Comparison of ENCODE assay signal across 26 cellular contexts in the genomic region with DNA sequence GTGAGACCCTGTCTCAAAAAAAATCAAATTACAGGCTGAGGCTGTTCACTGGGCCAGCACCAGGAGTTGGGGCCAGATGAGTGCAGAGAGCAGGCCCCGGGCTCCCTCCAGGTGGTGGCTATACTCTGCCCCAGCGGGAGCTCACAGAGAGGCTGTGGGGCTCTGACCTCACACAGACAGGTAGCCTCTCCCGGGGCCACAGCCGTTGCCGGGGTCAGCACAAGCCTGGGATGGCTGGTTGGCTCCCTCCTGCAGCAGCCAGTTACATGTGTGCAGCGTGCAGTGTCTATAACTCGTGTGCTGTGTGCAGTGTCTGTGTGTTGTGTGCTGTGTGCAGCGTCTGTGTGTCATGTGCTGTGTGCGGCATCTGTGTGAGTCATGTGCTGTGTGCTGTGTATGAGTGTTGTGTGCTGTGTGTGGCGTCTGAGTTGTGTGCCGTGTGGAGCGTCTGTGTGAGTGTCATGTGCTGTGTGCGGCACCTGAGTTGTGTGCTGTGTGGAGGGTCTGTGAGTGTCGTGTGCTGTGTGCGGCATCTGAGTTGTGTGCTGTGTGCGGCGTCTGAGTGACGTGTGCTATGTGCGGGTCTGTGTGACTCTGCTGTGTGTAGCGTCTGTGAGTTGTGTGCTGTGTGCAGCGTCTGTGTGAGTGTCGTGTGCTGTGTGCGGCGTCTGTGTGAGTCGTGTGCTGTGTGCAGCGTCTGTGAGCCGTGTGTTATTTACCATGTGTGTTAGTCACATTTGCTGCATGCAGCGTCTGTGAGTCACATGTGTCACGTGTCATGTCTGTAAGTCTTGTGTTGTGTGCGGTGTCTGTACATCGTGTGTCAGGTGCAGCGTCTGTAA. TPM values are rescaled to one million over a fixed set of nuclear protein-coding genes. Genes with fewer than 3 reads are reported as not detected.
DNase-seq lines count a peak whose midpoint lies in the region; ATAC-seq, FAIRE-seq and TF ChIP-seq lines count a peak whose summit lies in the region.
"Had no signal": no experiment of that assay in that cellular context is flagged by ENCODE, and none has a peak within 500 bp of the region (broad histone marks: within the 10 kb centered on the region; RNA-seq: fewer than 3 reads in every experiment).

No MANE protein-coding gene starts in this region.

- H3K9ac ChIP-seq in HepG2 (ENCODE audit: insufficient read depth, low read depth, low read length) = no peak overlapping the region
- H3K9ac ChIP-seq: GM23248 had no signal

- TF ChIP-seq EP300 in HepG2 (IDR thresholded peaks at IDR 0.05; ENCODE audit: low read depth in 2 of 2, low read length in 2 of 2) (no peak), HepG2 (CRISPR knock-in tag; IDR thresholded peaks at IDR 0.05; ENCODE audit: borderline replicate concordance) (no peak)

- peaks cover 5% of the 10 kb centered on the region for H3K36me3 Mint-ChIP-seq in T-helper 17 cell (ENCODE audit: low read depth)
- peaks cover 15% of the 10 kb centered on the region for H3K36me3 Mint-ChIP-seq in memory B cell

- POLR2A ChIA-PET in HepG2 (lab: Yijun Ruan, JAX) = no interaction called here

- BruUV-seq in HepG2 (replicated peaks; lab: Mats Ljungman, UMichigan) = no TSS peak

- H3K9me3 ChIP-seq in HepG2 (ENCODE audit: low read length) (no peaks in the 10 kb centered on the region), right lobe of liver (no peaks in the 10 kb centered on the region), T-helper 17 cell (ENCODE audit: control insufficient read depth, low read length, poor library complexity, severe bottlenecking) (no peaks in the 10 kb centered on the region), thyroid gland (no peaks in the 10 kb centered on the region)
- H3K9me3 ChIP-seq: heart left ventricle, prostate gland, testis had no signal

- H3K27ac Mint-ChIP-seq in T-helper 17 cell (peak overlapping the region; percentile 62), memory B cell (peak overlapping the region; percentile 7)
- H3K27ac Mint-ChIP-seq: activated CD4-positive, alpha-beta T cell treated with anti-CD3 and anti-CD28 coated beads, Interleukin-2, amount 10 ng/mL, durations not matched to agents 7 days and 5 days; nephron had no signal

- H3K27me3 Mint-ChIP-seq in T-helper 17 cell = no peaks in the 10 kb centered on the region
- H3K27me3 Mint-ChIP-seq in memory B cell = no peaks in the 10 kb centered on the region
- H3K27me3 Mint-ChIP-seq: activated CD4-positive, alpha-beta T cell treated with anti-CD3 and anti-CD28 coated beads, Interleukin-2, amount 10 ng/mL, durations not matched to agents 7 days and 5 days had no signal

- H3K27ac ChIP-seq in HepG2 (ENCODE audit: extremely low read length, insufficient read depth, low read length) = no peak overlapping the region
- H3K27ac ChIP-seq in right lobe of liver = no peak overlapping the region
- H3K27ac ChIP-seq in thyroid gland = no peak overlapping the region
- H3K27ac ChIP-seq: GM23248, heart left ventricle, prostate gland, testis had no signal

- peaks cover 22% of the 10 kb centered on the region for H3K4me1 ChIP-seq in HepG2 (ENCODE audit: insufficient read depth, low read length)
- H3K4me1 ChIP-seq in right lobe of liver = peaks cover 0 to 1% (median 0%) of the 10 kb centered on the region in 4 donors
- H3K4me1 ChIP-seq in thyroid gland = peaks cover 6 to 20% of the 10 kb centered on the region in 2 donors

- peaks cover 17% of the 10 kb centered on the region for H3K4me1 Mint-ChIP-seq in T-helper 17 cell
- H3K4me1 Mint-ChIP-seq in memory B cell = peaks cover 20% of the 10 kb centered on the region

- CTCF ChIA-PET in HepG2 (lab: Yijun Ruan, JAX; ENCODE audit: low intra/inter-chr PET ratio, low total read pairs) = no interaction called here

- TF ChIP-seq CTCF in HepG2 (CRISPR knock-in tag; IDR thresholded peaks at IDR 0.05) = no peak
- no peak for TF ChIP-seq CTCF in right lobe of liver (IDR thresholded peaks at IDR 0.05)
- no peak for TF ChIP-seq CTCF in thyroid gland (IDR thresholded peaks at IDR 0.05)

- in situ Hi-C loops in HepG2 (cut with HindIII; ENCODE audit: extremely low pct_ligation_motif_present, low pct_unique_long_range_greater_than_20kb) = no loop called here

- ATAC-seq in HepG2 (no peak), right lobe of liver (no peak), T-helper 17 cell (no peak), memory B cell (ENCODE audit: low read depth) (no peak), GM21529 (IDR thresholded peaks at IDR 0.05; ENCODE audit: unreplicated experiment) (no peak), HG02852 (IDR thresholded peaks at IDR 0.05; ENCODE audit: unreplicated experiment) (no peak)
- ATAC-seq: stimulated activated naive CD8-positive, alpha-beta T cell treated with anti-CD3 and anti-CD28 coated beads, Interleukin-15, Interleukin-2, amounts not matched to agents 100 U/mL and 50 U/mL, for 24 hours had no signal

- FAIRE-seq in HepG2 (lab: Jason Lieb, UNC) = no peak
- FAIRE-seq: D721Med, kidney had no signal

- TF ChIP-seq POLR2A in HepG2 (IDR thresholded peaks at IDR 0.05; ENCODE audit: insufficient read depth in 1 of 2, low read depth in 2 of 2, low read length in 2 of 2) (no peak), right lobe of liver (IDR thresholded peaks at IDR 0.05) (no peak), thyroid gland (IDR thresholded peaks at IDR 0.05) (no peak)

- TF ChIP-seq RAD21 in HepG2 (CRISPR knock-in tag; IDR thresholded peaks at IDR 0.05) = no peak

- H3K36me3 ChIP-seq in HepG2 (replicated peaks in 1 of 2; ENCODE audit: control insufficient read depth in 1 of 2, insufficient read depth in 2 of 2, low read length in 2 of 2) = peaks cover 29 to 54% of the 10 kb centered on the region in 2 experiments; a peak in 4 of 5 replicates
- H3K36me3 ChIP-seq in right lobe of liver = peaks cover 0 to 22% (median 4%) of the 10 kb centered on the region in 4 donors
- peaks cover 25 to 32% of the 10 kb centered on the region in 2 donors for H3K36me3 ChIP-seq in thyroid gland

- intact Hi-C loops in HepG2 (cut with micrococcal nuclease; ENCODE audit: unreplicated experiment) = no loop called here
- intact Hi-C loops in right lobe of liver (cut with DNase I) = no loop called here
- intact Hi-C loops in thyroid gland (cut with DNase I) = no loop called here

- no peak overlapping the region for H3K4me2 ChIP-seq in HepG2 (ENCODE audit: low read depth, low read length)

- WGBS in HepG2 (ENCODE audit: low lambda C conversion rate) = 97% methylated on average over 24 of the region's 32 CpGs
- 87% methylated on average over 12 of the region's 32 CpGs for WGBS in right lobe of liver (ENCODE audit: insufficient coverage, low coverage, low lambda C conversion rate, missing lambda C conversion rate)
- WGBS in thyroid gland, 2 donors = 93 to 95% methylated on average over 29 to 30 of the region's 32 CpGs

- H3K4me3 Mint-ChIP-seq in T-helper 17 cell = no peak overlapping the region
- H3K4me3 Mint-ChIP-seq in memory B cell = no peak overlapping the region
- H3K4me3 Mint-ChIP-seq: activated CD4-positive, alpha-beta T cell treated with anti-CD3 and anti-CD28 coated beads, Interleukin-2, amount 10 ng/mL, durations not matched to agents 7 days and 5 days; CD14-positive monocyte; nephron had no signal

- no peak overlapping the region for H2AFZ ChIP-seq in HepG2 (ENCODE audit: low read length)
- H2AFZ ChIP-seq: GM23248 had no signal

- peaks cover 6% of the 10 kb centered on the region for H3K79me2 ChIP-seq in HepG2 (ENCODE audit: insufficient read depth, low read length)

- no peak overlapping the region for H3K4me3 ChIP-seq in HepG2 (replicated peaks in 1 of 3; ENCODE audit: insufficient read depth in 1 of 3, low read depth in 2 of 3, low read length in 3 of 3)
- H3K4me3 ChIP-seq in right lobe of liver = no peak overlapping the region
- no peak overlapping the region for H3K4me3 ChIP-seq in thyroid gland (replicated peaks in 1 of 3)
- H3K4me3 ChIP-seq: GM23248, heart left ventricle, prostate gland, testis had no signal

- H3K27me3 ChIP-seq in HepG2 (ENCODE audit: control insufficient read depth in 1 of 2, insufficient read depth in 2 of 2, low read length in 2 of 2) (no peaks in the 10 kb centered on the region; a peak in 1 of 5 replicates), right lobe of liver (no peaks in the 10 kb centered on the region), thyroid gland (no peaks in the 10 kb centered on the region)
- H3K27me3 ChIP-seq: heart left ventricle, testis had no signal

- DNase-seq in HepG2 (ENCODE audit: low spot score) = no peak
- no peak for DNase-seq in right lobe of liver
- no peak for DNase-seq in T-helper 17 cell
- no peak for DNase-seq in memory B cell (ENCODE audit: low spot score in 2 of 2)
- DNase-seq in thyroid gland = no peak
- DNase-seq: activated CD4-positive, alpha-beta T cell treated with anti-CD3 and anti-CD28 coated beads, Interleukin-2, amount 10 ng/mL, durations not matched to agents 7 days and 5 days; amniotic stem cell; erythroblast; GM23248; heart left ventricle; kidney; NCI-H1105; NCI-H2029 treated with DMSO at 0.1 percent for 48 hours; NCI-H69; SHP77 treated with DMSO at 0.1 percent for 48 hours; stimulated activated CD4-positive, alpha-beta T cell treated with anti-CD3 and anti-CD28 coated beads, Interleukin-15, amount 100 ng/mL, for 24 hours; stimulated activated naive CD8-positive, alpha-beta T cell treated with anti-CD3 and anti-CD28 coated beads, Interleukin-15, Interleukin-2, amounts not matched to agents 100 U/mL and 50 U/mL, for 24 hours; testis had no signal

- H3K9me3 Mint-ChIP-seq in memory B cell = no peaks in the 10 kb centered on the region
- H3K9me3 Mint-ChIP-seq: activated CD4-positive, alpha-beta T cell treated with anti-CD3 and anti-CD28 coated beads, Interleukin-2, amount 10 ng/mL, durations not matched to agents 7 days and 5 days; activated T-helper 2 cell treated with anti-CD3 and anti-CD28 coated beads, Interferon-gamma antibody, Interleukin-2, Interleukin-4, amounts not matched to agents 10 μg/mL and 5 μg/mL and 100 μg/mL, durations not matched to agents 14 hours and 24 hours and 36 hours; nephron had no signal

- H4K20me1 ChIP-seq in HepG2 (ENCODE audit: insufficient read depth, low read length) = peaks cover 10% of the 10 kb centered on the region

RNA-seq across cellular contexts. Expression of a gene that starts 20.9 kb away (rescaled TPM):
- total RNA-seq in HepG2 (2016; rRNA removed; fragmentation: Illumina TruSeq; extraction: Trizol) (3.6 and 25.1 TPM in 2 replicates), right lobe of liver (10 to 100 TPM in 5 of 6 experiments, 1 to 10 TPM in 1; 8.7 to 37.3 (median 23.0) TPM), T-helper 17 cell (100 to 1,000 TPM; 221 to 247 TPM), thyroid gland (100 to 1,000 TPM in 1 of 4 donors, 10 to 100 TPM in 3; 45.7 to 137 (median 60.4) TPM)
- total RNA-seq in HepG2 (2016; cell fraction: cytosol; rRNA removed; fragmentation: Illumina TruSeq; extraction: Trizol; ENCODE audit: low read depth) = 9.0 and 11.0 TPM in 2 replicates
- 3.3 and 29.8 TPM in 2 replicates for total RNA-seq in HepG2 (2016; cell fraction: insoluble cytoplasmic fraction; rRNA removed; fragmentation: Illumina TruSeq; extraction: Trizol)
- 3.8 and 4.5 TPM in 2 replicates for total RNA-seq in HepG2 (2016; cell fraction: membrane; rRNA removed; fragmentation: Illumina TruSeq; extraction: Trizol)
- 45.6 and 52.7 TPM in 2 replicates for total RNA-seq in HepG2 (2016; cell fraction: nucleus; rRNA removed; fragmentation: Illumina TruSeq; extraction: Trizol)
- 41.7 and 65.8 TPM in 2 replicates for polyA plus RNA-seq in HepG2 (2011; rRNA removed)
- 5.6 and 10.1 TPM in 2 replicates for polyA plus RNA-seq in HepG2 (2011; cell fraction: cytosol; rRNA removed)
- 653 and 865 TPM in 2 replicates for polyA plus RNA-seq in HepG2 (2011; cell fraction: nucleus; rRNA removed)
- polyA plus RNA-seq in HepG2 (2012) = 43.5 and 49.9 TPM in 2 replicates
- polyA plus RNA-seq in HepG2 (2016; cell fraction: cytosol; fragmentation: Illumina TruSeq; extraction: Trizol; ENCODE audit: low read depth) = 0.76 and 0.97 TPM in 2 replicates
- polyA plus RNA-seq in HepG2 (2016; cell fraction: insoluble cytoplasmic fraction; fragmentation: Illumina TruSeq; extraction: Trizol; ENCODE audit: low read depth) = 3.3 and 4.5 TPM in 2 replicates
- polyA plus RNA-seq in HepG2 (2016; cell fraction: membrane; fragmentation: Illumina TruSeq; extraction: Trizol; ENCODE audit: low read depth) = 1.8 and 2.1 TPM in 2 replicates
- polyA plus RNA-seq in HepG2 (2016; cell fraction: nucleus; fragmentation: Illumina TruSeq; extraction: Trizol; ENCODE audit: insufficient read depth, low read depth) = 244 and 279 TPM in 2 replicates
- polyA minus RNA-seq in HepG2 (2011; rRNA and poly(A)+ RNA removed; ENCODE audit: low replicate concordance) = 15.0 and 33.9 TPM in 2 replicates
- polyA minus RNA-seq in HepG2 (2011; cell fraction: cytosol; rRNA and poly(A)+ RNA removed) = 4.7 and 4.8 TPM in 2 replicates
- polyA minus RNA-seq in HepG2 (2011; cell fraction: nucleus; rRNA and poly(A)+ RNA removed) = 92.2 and 93.0 TPM in 2 replicates

RNA-seq across cellular contexts. Expression of a gene that starts 44.5 kb away (rescaled TPM):
- total RNA-seq in HepG2 (2016; rRNA removed; fragmentation: Illumina TruSeq; extraction: Trizol) = 4.9 and 15.9 TPM in 2 replicates
- 27.7 and 30.7 TPM in 2 replicates for total RNA-seq in HepG2 (2016; cell fraction: cytosol; rRNA removed; fragmentation: Illumina TruSeq; extraction: Trizol; ENCODE audit: low read depth)
- 6.6 and 17.1 TPM in 2 replicates for total RNA-seq in HepG2 (2016; cell fraction: insoluble cytoplasmic fraction; rRNA removed; fragmentation: Illumina TruSeq; extraction: Trizol)
- 19.1 and 22.3 TPM in 2 replicates for total RNA-seq in HepG2 (2016; cell fraction: membrane; rRNA removed; fragmentation: Illumina TruSeq; extraction: Trizol)
- 17.5 and 23.3 TPM in 2 replicates for total RNA-seq in HepG2 (2016; cell fraction: nucleus; rRNA removed; fragmentation: Illumina TruSeq; extraction: Trizol)
- polyA plus RNA-seq in HepG2 (2011; rRNA removed) = 10.4 and 13.9 TPM in 2 replicates
- 7.3 and 17.7 TPM in 2 replicates for polyA plus RNA-seq in HepG2 (2011; cell fraction: cytosol; rRNA removed)
- 96.4 and 121 TPM in 2 replicates for polyA plus RNA-seq in HepG2 (2011; cell fraction: nucleus; rRNA removed)
- 5.5 and 9.1 TPM in 2 replicates for polyA plus RNA-seq in HepG2 (2012)
- 21.1 and 24.5 TPM in 2 replicates for polyA plus RNA-seq in HepG2 (2016; cell fraction: cytosol; fragmentation: Illumina TruSeq; extraction: Trizol; ENCODE audit: low read depth)
- polyA plus RNA-seq in HepG2 (2016; cell fraction: insoluble cytoplasmic fraction; fragmentation: Illumina TruSeq; extraction: Trizol; ENCODE audit: low read depth) = 5.3 and 5.8 TPM in 2 replicates
- polyA plus RNA-seq in HepG2 (2016; cell fraction: membrane; fragmentation: Illumina TruSeq; extraction: Trizol; ENCODE audit: low read depth) = 12.6 and 13.9 TPM in 2 replicates
- 35.8 and 39.3 TPM in 2 replicates for polyA plus RNA-seq in HepG2 (2016; cell fraction: nucleus; fragmentation: Illumina TruSeq; extraction: Trizol; ENCODE audit: insufficient read depth, low read depth)
- polyA minus RNA-seq in HepG2 (2011; rRNA and poly(A)+ RNA removed; ENCODE audit: low replicate concordance) = 2.3 and 4.2 TPM in 2 replicates
- 2.1 and 3.5 TPM in 2 replicates for polyA minus RNA-seq in HepG2 (2011; cell fraction: cytosol; rRNA and poly(A)+ RNA removed)
- 8.4 and 9.0 TPM in 2 replicates for polyA minus RNA-seq in HepG2 (2011; cell fraction: nucleus; rRNA and poly(A)+ RNA removed)
- 10 to 100 TPM; 17.9 to 36.1 (median 23.2) TPM for total RNA-seq in right lobe of liver
- 10 to 100 TPM; 54.0 to 61.9 TPM for total RNA-seq in T-helper 17 cell
- total RNA-seq in thyroid gland = 100 to 1,000 TPM in 2 of 4 donors, 10 to 100 TPM in 2; 43.7 to 173 (median 103) TPM
- total RNA-seq: M059J had no signal

RNA-seq across cellular contexts. Expression of a gene that starts 45.7 kb away (rescaled TPM):
- 1.7 and 7.6 TPM in 2 replicates for total RNA-seq in HepG2 (2016; rRNA removed; fragmentation: Illumina TruSeq; extraction: Trizol)
- 0.79 and 1.3 TPM in 2 replicates for total RNA-seq in HepG2 (2016; cell fraction: cytosol; rRNA removed; fragmentation: Illumina TruSeq; extraction: Trizol; ENCODE audit: low read depth)
- 1.7 and 6.0 TPM in 2 replicates for total RNA-seq in HepG2 (2016; cell fraction: insoluble cytoplasmic fraction; rRNA removed; fragmentation: Illumina TruSeq; extraction: Trizol)
- total RNA-seq in HepG2 (2016; cell fraction: membrane; rRNA removed; fragmentation: Illumina TruSeq; extraction: Trizol) = 1.2 TPM in 2 replicates
- total RNA-seq in HepG2 (2016; cell fraction: nucleus; rRNA removed; fragmentation: Illumina TruSeq; extraction: Trizol) = 7.8 and 8.4 TPM in 2 replicates
- 4.4 and 6.5 TPM in 2 replicates for polyA plus RNA-seq in HepG2 (2011; rRNA removed)
- polyA plus RNA-seq in HepG2 (2011; cell fraction: cytosol; rRNA removed) = 1.3 and 2.0 TPM in 2 replicates
- 81.3 and 90.4 TPM in 2 replicates for polyA plus RNA-seq in HepG2 (2011; cell fraction: nucleus; rRNA removed)
- 3.4 and 4.5 TPM in 2 replicates for polyA plus RNA-seq in HepG2 (2012)
- polyA plus RNA-seq in HepG2 (2016; cell fraction: cytosol; fragmentation: Illumina TruSeq; extraction: Trizol; ENCODE audit: low read depth) = 0.23 and 0.36 TPM in 2 replicates
- 1.7 and 2.2 TPM in 2 replicates for polyA plus RNA-seq in HepG2 (2016; cell fraction: insoluble cytoplasmic fraction; fragmentation: Illumina TruSeq; extraction: Trizol; ENCODE audit: low read depth)
- polyA plus RNA-seq in HepG2 (2016; cell fraction: membrane; fragmentation: Illumina TruSeq; extraction: Trizol; ENCODE audit: low read depth) = 0.51 and 0.65 TPM in 2 replicates
- 31.9 and 34.1 TPM in 2 replicates for polyA plus RNA-seq in HepG2 (2016; cell fraction: nucleus; fragmentation: Illumina TruSeq; extraction: Trizol; ENCODE audit: insufficient read depth, low read depth)
- polyA minus RNA-seq in HepG2 (2011; rRNA and poly(A)+ RNA removed; ENCODE audit: low replicate concordance) = 5.2 and 6.5 TPM in 2 replicates
- polyA minus RNA-seq in HepG2 (2011; cell fraction: cytosol; rRNA and poly(A)+ RNA removed) = 0.79 and 1.3 TPM in 2 replicates
- polyA minus RNA-seq in HepG2 (2011; cell fraction: nucleus; rRNA and poly(A)+ RNA removed) = 17.7 and 19.7 TPM in 2 replicates
- 10 to 100 TPM in 1 of 6 experiments, 1 to 10 TPM in 5; 3.8 to 11.1 (median 5.0) TPM for total RNA-seq in right lobe of liver
- 10 to 100 TPM; 30.6 to 30.8 TPM for total RNA-seq in T-helper 17 cell
- 10 to 100 TPM; 12.8 to 31.8 (median 22.0) TPM for total RNA-seq in thyroid gland

RNA-seq across cellular contexts. Expression of a gene that starts 46.1 kb away (rescaled TPM):
- 129 and 131 TPM in 2 replicates for total RNA-seq in HepG2 (2016; rRNA removed; fragmentation: Illumina TruSeq; extraction: Trizol)
- total RNA-seq in HepG2 (2016; cell fraction: cytosol; rRNA removed; fragmentation: Illumina TruSeq; extraction: Trizol; ENCODE audit: low read depth) = 34.5 and 36.0 TPM in 2 replicates
- total RNA-seq in HepG2 (2016; cell fraction: insoluble cytoplasmic fraction; rRNA removed; fragmentation: Illumina TruSeq; extraction: Trizol) = 130 and 146 TPM in 2 replicates
- total RNA-seq in HepG2 (2016; cell fraction: membrane; rRNA removed; fragmentation: Illumina TruSeq; extraction: Trizol) = 51.5 and 64.0 TPM in 2 replicates
- total RNA-seq in HepG2 (2016; cell fraction: nucleus; rRNA removed; fragmentation: Illumina TruSeq; extraction: Trizol) = 59.6 and 64.6 TPM in 2 replicates
- polyA plus RNA-seq in HepG2 (2011; rRNA removed) = 61.3 and 63.5 TPM in 2 replicates
- polyA plus RNA-seq in HepG2 (2011; cell fraction: cytosol; rRNA removed) = 70.4 and 99.7 TPM in 2 replicates
- polyA plus RNA-seq in HepG2 (2011; cell fraction: nucleus; rRNA removed) = 83.9 and 98.7 TPM in 2 replicates
- 48.9 and 50.7 TPM in 2 replicates for polyA plus RNA-seq in HepG2 (2012)
- polyA plus RNA-seq in HepG2 (2016; cell fraction: cytosol; fragmentation: Illumina TruSeq; extraction: Trizol; ENCODE audit: low read depth) = 42.4 and 48.9 TPM in 2 replicates
- 212 and 241 TPM in 2 replicates for polyA plus RNA-seq in HepG2 (2016; cell fraction: insoluble cytoplasmic fraction; fragmentation: Illumina TruSeq; extraction: Trizol; ENCODE audit: low read depth)
- polyA plus RNA-seq in HepG2 (2016; cell fraction: membrane; fragmentation: Illumina TruSeq; extraction: Trizol; ENCODE audit: low read depth) = 59.9 and 71.5 TPM in 2 replicates
- polyA plus RNA-seq in HepG2 (2016; cell fraction: nucleus; fragmentation: Illumina TruSeq; extraction: Trizol; ENCODE audit: insufficient read depth, low read depth) = 154 and 163 TPM in 2 replicates
- 27.6 and 50.7 TPM in 2 replicates for polyA minus RNA-seq in HepG2 (2011; rRNA and poly(A)+ RNA removed; ENCODE audit: low replicate concordance)
- 25.2 and 30.8 TPM in 2 replicates for polyA minus RNA-seq in HepG2 (2011; cell fraction: cytosol; rRNA and poly(A)+ RNA removed)
- 21.9 and 29.5 TPM in 2 replicates for polyA minus RNA-seq in HepG2 (2011; cell fraction: nucleus; rRNA and poly(A)+ RNA removed)
- total RNA-seq in right lobe of liver = 10 to 100 TPM; 42.5 to 90.5 (median 52.9) TPM
- 10 to 100 TPM; 45.1 to 57.5 TPM for total RNA-seq in T-helper 17 cell
- 100 to 1,000 TPM in 1 of 4 donors, 10 to 100 TPM in 3; 67.3 to 146 (median 98.1) TPM for total RNA-seq in thyroid gland

RNA-seq across cellular contexts. Expression of a gene that starts 48.8 kb away (rescaled TPM):
- total RNA-seq in HepG2 (2016; rRNA removed; fragmentation: Illumina TruSeq; extraction: Trizol) (89.4 and 127 TPM in 2 replicates), right lobe of liver (10 to 100 TPM; 31.0 to 47.7 (median 38.7) TPM), T-helper 17 cell (10 to 100 TPM; 11.6 to 14.4 TPM), thyroid gland (10 to 100 TPM; 30.8 to 50.3 (median 44.9) TPM)
- 11.5 and 13.4 TPM in 2 replicates for total RNA-seq in HepG2 (2016; cell fraction: cytosol; rRNA removed; fragmentation: Illumina TruSeq; extraction: Trizol; ENCODE audit: low read depth)
- 91.5 and 117 TPM in 2 replicates for total RNA-seq in HepG2 (2016; cell fraction: insoluble cytoplasmic fraction; rRNA removed; fragmentation: Illumina TruSeq; extraction: Trizol)
- total RNA-seq in HepG2 (2016; cell fraction: membrane; rRNA removed; fragmentation: Illumina TruSeq; extraction: Trizol) = 52.3 and 54.3 TPM in 2 replicates
- total RNA-seq in HepG2 (2016; cell fraction: nucleus; rRNA removed; fragmentation: Illumina TruSeq; extraction: Trizol) = 37.4 and 43.4 TPM in 2 replicates
- polyA plus RNA-seq in HepG2 (2011; rRNA removed) = 52.5 and 53.5 TPM in 2 replicates
- 36.8 and 43.8 TPM in 2 replicates for polyA plus RNA-seq in HepG2 (2011; cell fraction: cytosol; rRNA removed)
- polyA plus RNA-seq in HepG2 (2011; cell fraction: nucleus; rRNA removed) = 36.7 and 43.7 TPM in 2 replicates
- 50.1 and 68.5 TPM in 2 replicates for polyA plus RNA-seq in HepG2 (2012)
- polyA plus RNA-seq in HepG2 (2016; cell fraction: cytosol; fragmentation: Illumina TruSeq; extraction: Trizol; ENCODE audit: low read depth) = 14.3 TPM in 2 replicates
- 154 and 168 TPM in 2 replicates for polyA plus RNA-seq in HepG2 (2016; cell fraction: insoluble cytoplasmic fraction; fragmentation: Illumina TruSeq; extraction: Trizol; ENCODE audit: low read depth)
- 39.8 and 39.9 TPM in 2 replicates for polyA plus RNA-seq in HepG2 (2016; cell fraction: membrane; fragmentation: Illumina TruSeq; extraction: Trizol; ENCODE audit: low read depth)
- 63.6 and 72.2 TPM in 2 replicates for polyA plus RNA-seq in HepG2 (2016; cell fraction: nucleus; fragmentation: Illumina TruSeq; extraction: Trizol; ENCODE audit: insufficient read depth, low read depth)
- polyA minus RNA-seq in HepG2 (2011; rRNA and poly(A)+ RNA removed; ENCODE audit: low replicate concordance) = 35.4 and 60.1 TPM in 2 replicates
- polyA minus RNA-seq in HepG2 (2011; cell fraction: cytosol; rRNA and poly(A)+ RNA removed) = 24.4 and 29.2 TPM in 2 replicates
- 24.2 and 25.5 TPM in 2 replicates for polyA minus RNA-seq in HepG2 (2011; cell fraction: nucleus; rRNA and poly(A)+ RNA removed)
